In the genomic region with DNA sequence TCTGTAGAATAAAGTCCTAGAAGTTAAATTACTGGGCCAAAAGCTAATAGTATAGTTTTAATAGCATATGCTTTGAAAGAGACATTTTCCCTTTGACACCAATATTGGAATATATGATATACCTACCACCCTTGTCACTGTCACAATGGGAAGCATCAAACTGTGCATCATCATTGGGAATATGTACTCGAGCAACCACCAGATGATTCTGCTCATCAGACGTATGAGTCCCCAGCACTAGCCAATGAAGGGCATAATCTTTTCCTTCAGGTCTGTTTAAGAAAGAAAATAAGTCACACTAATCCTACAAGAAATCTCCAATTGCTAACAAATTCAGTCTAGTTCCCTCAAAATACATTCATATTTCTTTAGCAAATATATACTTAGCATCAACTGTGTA, we compare ENCODE assay signal across 19 cellular contexts. TPM values are rescaled to one million over a fixed set of nuclear protein-coding genes. Genes with fewer than 3 reads are reported as not detected.
DNase-seq lines count a peak whose midpoint lies in the region; ATAC-seq, FAIRE-seq and TF ChIP-seq lines count a peak whose summit lies in the region.
"Had no signal": no experiment of that assay in that cellular context is flagged by ENCODE, and none has a peak within 500 bp of the region (broad histone marks: within the 10 kb centered on the region; RNA-seq: fewer than 3 reads in every experiment).

No MANE protein-coding gene starts in this region.

- no peaks in the 10 kb centered on the region for H3K9me2 ChIP-seq in Loucy (replicated peaks; ENCODE audit: low read depth, low read length)

- H3K4me1 ChIP-seq in cardiac muscle cell (ENCODE audit: low read depth) (peaks cover 5% of the 10 kb centered on the region), Loucy (ENCODE audit: insufficient read depth, low read length, poor library complexity, severe bottlenecking) (peaks cover 13% of the 10 kb centered on the region), astrocyte (ENCODE audit: insufficient read depth, low read length) (no peaks in the 10 kb centered on the region)

- H3K4me1 Mint-ChIP-seq in astrocyte (ENCODE audit: low read depth, unreplicated experiment) (no peaks in the 10 kb centered on the region), glutamatergic neuron (ENCODE audit: low read depth, unreplicated experiment) (no peaks in the 10 kb centered on the region)
- peaks cover 20 to 23% of the 10 kb centered on the region in 2 donors for H3K4me1 Mint-ChIP-seq in natural killer cell treated with Interleukin-12 subunit alpha and Interleukin-12 subunit beta and Interleukin-15 and Interleukin-18, amount 100 ng/mL, for 72 hours (ENCODE audit: low read depth in 2 of 2)

- H3K4me3 Mint-ChIP-seq in astrocyte (ENCODE audit: unreplicated experiment) = no peak overlapping the region
- no peak overlapping the region for H3K4me3 Mint-ChIP-seq in glutamatergic neuron (ENCODE audit: unreplicated experiment)
- no peak overlapping the region for H3K4me3 Mint-ChIP-seq in natural killer cell treated with Interleukin-12 subunit alpha and Interleukin-12 subunit beta and Interleukin-15 and Interleukin-18, amount 100 ng/mL, for 72 hours
- H3K4me3 Mint-ChIP-seq: CD4-positive, alpha-beta memory T cell had no signal

- H3F3A ChIP-seq in Loucy (ENCODE audit: low read depth) = no peaks in the 10 kb centered on the region

- peaks cover 49% of the 10 kb centered on the region for H3K36me3 ChIP-seq in cardiac muscle cell
- peaks cover 32% of the 10 kb centered on the region; the same call in 1 of the 2 replicates for H3K36me3 ChIP-seq in Loucy (ENCODE audit: insufficient read depth, low read length)
- H3K36me3 ChIP-seq in astrocyte (ENCODE audit: insufficient read depth, low read length) = peaks cover 15% of the 10 kb centered on the region

- no peaks in the 10 kb centered on the region for H3K27me3 ChIP-seq in cardiac muscle cell
- H3K27me3 ChIP-seq in Loucy (ENCODE audit: insufficient read depth, low read length, poor library complexity, severe bottlenecking) = no peaks in the 10 kb centered on the region
- H3K27me3 ChIP-seq in astrocyte (ENCODE audit: insufficient read depth, low read length) = no peaks in the 10 kb centered on the region

- H2AFZ ChIP-seq in Loucy (ENCODE audit: low read length) = no peak overlapping the region
- H2AFZ ChIP-seq in astrocyte (ENCODE audit: low read depth, low read length) = no peak overlapping the region

- no peak for ATAC-seq in left ventricle myocardium superior
- no peak for ATAC-seq in natural killer cell treated with Interleukin-12 subunit alpha and Interleukin-12 subunit beta and Interleukin-15 and Interleukin-18, amount 100 ng/mL, for 72 hours

- peak overlapping the region; percentile 35 for H3K4me2 ChIP-seq in Loucy (ENCODE audit: low read depth, low read length, poor library complexity, severe bottlenecking)
- no peak overlapping the region for H3K4me2 ChIP-seq in astrocyte (ENCODE audit: low read length)

- H3K27me3 Mint-ChIP-seq in astrocyte (ENCODE audit: low read depth, unreplicated experiment) = no peaks in the 10 kb centered on the region
- no peaks in the 10 kb centered on the region for H3K27me3 Mint-ChIP-seq in glutamatergic neuron (ENCODE audit: unreplicated experiment)
- peaks cover 0 to 3% of the 10 kb centered on the region in 2 donors for H3K27me3 Mint-ChIP-seq in natural killer cell treated with Interleukin-12 subunit alpha and Interleukin-12 subunit beta and Interleukin-15 and Interleukin-18, amount 100 ng/mL, for 72 hours
- H3K27me3 Mint-ChIP-seq: CD4-positive, alpha-beta memory T cell had no signal

- FAIRE-seq in astrocyte (lab: Jason Lieb, UNC) = peak; percentile 69
- FAIRE-seq: GM12892 had no signal

- DNase-seq in cardiac muscle cell (ENCODE audit: low read depth in 1 of 2, low spot score in 1 of 2) = no peak
- no peak for DNase-seq in left ventricle myocardium superior
- DNase-seq in astrocyte (ENCODE audit: low read depth) = no peak
- DNase-seq in glutamatergic neuron = no peak
- DNase-seq in natural killer cell treated with Interleukin-12 subunit alpha and Interleukin-12 subunit beta and Interleukin-15 and Interleukin-18, amount 100 ng/mL, for 72 hours (ENCODE audit: low spot score) = no peak
- DNase-seq in H4 (ENCODE audit: low spot score) = no peak
- DNase-seq: 8988T; C1 segment of cervical spinal cord; Calu3; CD4-positive, alpha-beta memory T cell; COR-L47; DMS53; DMS79 treated with DMSO at 0.1 percent for 48 hours; GF-D8; GOT3; H7; HCEC 1CT had no signal

- H3K79me2 ChIP-seq in Loucy (ENCODE audit: insufficient read depth, low read length) (peaks cover 95% of the 10 kb centered on the region), astrocyte (ENCODE audit: insufficient read depth, low read length) (peaks cover 90% of the 10 kb centered on the region)

- no peaks in the 10 kb centered on the region for H3K36me3 Mint-ChIP-seq in astrocyte (ENCODE audit: low read depth, unreplicated experiment)
- no peaks in the 10 kb centered on the region for H3K36me3 Mint-ChIP-seq in glutamatergic neuron (ENCODE audit: unreplicated experiment)
- H3K36me3 Mint-ChIP-seq in natural killer cell treated with Interleukin-12 subunit alpha and Interleukin-12 subunit beta and Interleukin-15 and Interleukin-18, amount 100 ng/mL, for 72 hours = no peaks in the 10 kb centered on the region

- H3K4me3 ChIP-seq in cardiac muscle cell (no peak overlapping the region), Loucy (ENCODE audit: low read length, poor library complexity, severe bottlenecking) (no peak overlapping the region), astrocyte (ENCODE audit: insufficient read depth, low read depth, low read length) (no peak overlapping the region)

- TF ChIP-seq CTCF in cardiac muscle cell (IDR thresholded peaks at IDR 0.05; ENCODE audit: low read depth, low read length) (no peak), Loucy (conservative IDR thresholded peaks at IDR 0.05; ENCODE audit: low read length) (no peak), astrocyte (IDR thresholded peaks at IDR 0.05; ENCODE audit: insufficient read depth, low read depth, low read length) (no peak), glutamatergic neuron (IDR thresholded peaks at IDR 0.05; ENCODE audit: partially characterized antibody, unreplicated experiment) (no peak)

- intact Hi-C loops in left ventricle myocardium superior (cut with micrococcal nuclease) = no loop called here

- no peak overlapping the region for H3K9ac ChIP-seq in Loucy (ENCODE audit: low read depth, low read length, poor library complexity, severe bottlenecking)
- H3K9ac ChIP-seq in astrocyte (ENCODE audit: low read length) = no peak overlapping the region

- H3K9me3 ChIP-seq in cardiac muscle cell (ENCODE audit: low read depth) (no peaks in the 10 kb centered on the region), Loucy (ENCODE audit: insufficient read depth, low read depth, low read length) (no peaks in the 10 kb centered on the region), astrocyte (ENCODE audit: insufficient read depth, low read depth, low read length) (no peaks in the 10 kb centered on the region)

- peaks cover 79% of the 10 kb centered on the region for H4K20me1 ChIP-seq in Loucy (ENCODE audit: insufficient read depth, low read length, poor library complexity, severe bottlenecking)
- H4K20me1 ChIP-seq in astrocyte (ENCODE audit: insufficient read depth, low read length) = peaks cover 24% of the 10 kb centered on the region

- peak overlapping the region; percentile 24 for H3K27ac ChIP-seq in cardiac muscle cell
- H3K27ac ChIP-seq in astrocyte (ENCODE audit: low read depth, low read length) = no peak overlapping the region

- H3K9me3 Mint-ChIP-seq in astrocyte (ENCODE audit: unreplicated experiment) = no peaks in the 10 kb centered on the region
- H3K9me3 Mint-ChIP-seq in glutamatergic neuron (ENCODE audit: unreplicated experiment) = no peaks in the 10 kb centered on the region
- no peaks in the 10 kb centered on the region for H3K9me3 Mint-ChIP-seq in natural killer cell treated with Interleukin-12 subunit alpha and Interleukin-12 subunit beta and Interleukin-15 and Interleukin-18, amount 100 ng/mL, for 72 hours
- H3K9me3 Mint-ChIP-seq: CD4-positive, alpha-beta memory T cell had no signal

- H3K27ac Mint-ChIP-seq in astrocyte (ENCODE audit: unreplicated experiment) (no peak overlapping the region), glutamatergic neuron (ENCODE audit: unreplicated experiment) (no peak overlapping the region)
- no peak overlapping the region for H3K27ac Mint-ChIP-seq in natural killer cell treated with Interleukin-12 subunit alpha and Interleukin-12 subunit beta and Interleukin-15 and Interleukin-18, amount 100 ng/mL, for 72 hours
- H3K27ac Mint-ChIP-seq: CD4-positive, alpha-beta memory T cell had no signal

RNA-seq across cellular contexts. Expression of a gene that starts 7.3 kb away (rescaled TPM):
- total RNA-seq in cardiac muscle cell (176 and 231 TPM in 2 replicates), left ventricle myocardium superior (113 TPM), astrocyte (77.6 and 86.1 TPM in 2 replicates), glutamatergic neuron (ENCODE audit: unreplicated experiment) (79.2 TPM)
- polyA plus RNA-seq in cardiac muscle cell = 448 and 459 TPM in 2 replicates
- 100 to 1,000 TPM; 131 to 157 TPM for total RNA-seq in natural killer cell treated with Interleukin-12 subunit alpha and Interleukin-12 subunit beta and Interleukin-15 and Interleukin-18, amount 100 ng/mL, for 72 hours
- 165 and 175 TPM in 2 replicates for total RNA-seq in H4 (2014; rRNA removed; shearing (Covaris generic))
